In the genomic region with DNA sequence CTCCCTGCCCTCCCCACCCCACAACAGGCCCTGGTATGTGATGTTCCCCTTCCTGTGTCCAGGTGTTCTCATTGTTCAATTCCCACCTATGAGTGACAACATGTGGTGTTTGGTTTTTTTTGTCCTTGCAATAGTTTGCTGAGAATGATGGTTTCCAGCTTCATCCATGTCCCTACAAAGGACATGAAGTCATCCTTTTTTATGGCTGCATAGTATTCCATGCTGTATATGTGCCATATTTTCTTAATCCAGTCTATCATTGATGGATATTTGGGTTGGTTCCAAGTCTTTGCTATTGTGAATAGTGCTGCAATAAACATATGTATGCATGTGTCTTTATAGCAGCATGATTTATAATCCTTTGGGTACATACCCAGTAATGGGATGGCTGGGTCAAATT, we compare ENCODE assay signal across 2 cellular contexts. TPM values are rescaled to one million over a fixed set of nuclear protein-coding genes. Genes with fewer than 3 reads are reported as not detected.
"Had no signal": no experiment of that assay in that cellular context is flagged by ENCODE, and none has a peak within 500 bp of the region (broad histone marks: within the 10 kb centered on the region; RNA-seq: fewer than 3 reads in every experiment).

No MANE protein-coding gene starts in this region.

RNA-seq across cellular contexts. Expression of a gene that starts 54.0 kb away (rescaled TPM):
- total RNA-seq: LHCN-M2, M059J had no signal
